In the genomic region with DNA sequence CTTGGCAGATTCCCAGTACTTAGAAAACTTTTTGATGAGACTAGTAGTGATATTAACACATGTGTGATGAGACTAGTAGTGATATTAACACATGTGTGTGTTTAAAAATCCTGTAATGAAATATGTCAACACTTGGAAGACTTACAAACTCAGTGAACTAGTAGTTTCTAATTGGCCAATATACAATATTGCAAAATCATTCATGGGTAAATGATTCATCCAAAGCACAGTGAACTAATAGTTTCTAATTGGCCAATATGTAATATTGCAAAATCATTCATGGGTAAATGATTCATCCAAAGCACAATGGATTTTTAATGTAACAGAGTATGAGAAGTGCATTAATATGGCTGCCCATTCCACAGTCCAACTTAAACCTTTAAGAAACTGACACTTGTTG, we compare ENCODE assay signal across 12 cellular contexts.
DNase-seq lines count a peak whose midpoint lies in the region; ATAC-seq, FAIRE-seq and TF ChIP-seq lines count a peak whose summit lies in the region.
"Had no signal": no experiment of that assay in that cellular context is flagged by ENCODE, and none has a peak within 500 bp of the region (broad histone marks: within the 10 kb centered on the region; RNA-seq: fewer than 3 reads in every experiment).

No MANE protein-coding gene starts in this region.

- H3K36me3 Mint-ChIP-seq in activated naive CD4-positive, alpha-beta T cell treated with anti-CD3 and anti-CD28 coated beads, Interleukin-2, amount 10 ng/mL, durations not matched to agents 7 days and 5 days, result no peaks in the 10 kb centered on the region

- no peak overlapping the region for H2AFZ ChIP-seq in keratinocyte (ENCODE audit: control insufficient read depth, low read length)

- H3K27ac Mint-ChIP-seq in activated naive CD4-positive, alpha-beta T cell treated with anti-CD3 and anti-CD28 coated beads, Interleukin-2, amount 10 ng/mL, durations not matched to agents 7 days and 5 days, result no peak overlapping the region
- H3K27ac Mint-ChIP-seq: T-helper 1 cell treated with Interleukin-12 subunit alpha and Interleukin-12 subunit beta and Interleukin-4 antibody, amounts not matched to agents 30 μg/mL and 1 μg/mL, for 36 hours had no signal

- FAIRE-seq in keratinocyte (lab: Jason Lieb, UNC), result peak; percentile 82
- FAIRE-seq: frontal cortex, urothelium cell line had no signal

- no peaks in the 10 kb centered on the region for H3K27me3 ChIP-seq in right atrium auricular region
- H3K27me3 ChIP-seq in adrenal gland, result no peaks in the 10 kb centered on the region
- no peaks in the 10 kb centered on the region for H3K27me3 ChIP-seq in keratinocyte (ENCODE audit: control insufficient read depth, extremely low read depth, insufficient read depth, low read length)

- H3K27ac ChIP-seq in right atrium auricular region (peak overlapping the region in 1 of 2 donors; percentile 11), adrenal gland (peak overlapping the region in 4 of 5 donors; percentile 24 to 75 (median 53)), keratinocyte (ENCODE audit: control insufficient read depth, insufficient read depth, low read length) (no peak overlapping the region)

- peaks cover 31% of the 10 kb centered on the region for H3K27me3 Mint-ChIP-seq in activated naive CD4-positive, alpha-beta T cell treated with anti-CD3 and anti-CD28 coated beads, Interleukin-2, amount 10 ng/mL, durations not matched to agents 7 days and 5 days

- H3K9me3 Mint-ChIP-seq in activated naive CD4-positive, alpha-beta T cell treated with anti-CD3 and anti-CD28 coated beads, Interleukin-2, amount 10 ng/mL, durations not matched to agents 7 days and 5 days, result no peaks in the 10 kb centered on the region
- H3K9me3 Mint-ChIP-seq: T-helper 1 cell treated with Interleukin-12 subunit alpha and Interleukin-12 subunit beta and Interleukin-4 antibody, amounts not matched to agents 30 μg/mL and 1 μg/mL, for 36 hours had no signal

- TF ChIP-seq POLR2A in adrenal gland (IDR thresholded peaks at IDR 0.05), result no peak

- H3K4me3 Mint-ChIP-seq in activated naive CD4-positive, alpha-beta T cell treated with anti-CD3 and anti-CD28 coated beads, Interleukin-2, amount 10 ng/mL, durations not matched to agents 7 days and 5 days, result no peak overlapping the region
- H3K4me3 Mint-ChIP-seq: T-helper 1 cell treated with Interleukin-12 subunit alpha and Interleukin-12 subunit beta and Interleukin-4 antibody, amounts not matched to agents 30 μg/mL and 1 μg/mL, for 36 hours had no signal

- ATAC-seq in left cardiac atrium, result peak; percentile 53 to 69

- H3K9me3 ChIP-seq in right atrium auricular region (no peaks in the 10 kb centered on the region), adrenal gland (replicated peaks in 1 of 3) (no peaks in the 10 kb centered on the region), keratinocyte (ENCODE audit: control insufficient read depth, low read depth, low read length) (no peaks in the 10 kb centered on the region)

- dilution Hi-C loops in keratinocyte (cut with MboI; ENCODE audit: extremely low pct_ligation_motif_present, low sequenced_read_pairs), result no loop called here

- no peak overlapping the region for H3K4me2 ChIP-seq in keratinocyte (ENCODE audit: control insufficient read depth, extremely low read depth, insufficient read depth, low read depth, low read length)

- DNase-seq in left cardiac atrium (no peak), right atrium auricular region (ENCODE audit: low spot score) (no peak), adrenal gland (no peak), keratinocyte (ENCODE audit: low read depth, low spot score) (peak; percentile 15), NCI-H1092 (lab: John Stamatoyannopoulos, UW) (no peak), RPMI8226 (no peak), activated T-cell treated with anti-CD3 and anti-CD28 coated beads for 4 hours (no peak)
- DNase-seq in activated naive CD4-positive, alpha-beta T cell treated with anti-CD3 and anti-CD28 coated beads, Interleukin-2, amount 10 ng/mL, durations not matched to agents 7 days and 5 days, result no peak
- DNase-seq: NCI-H526 treated with DMSO at 0.1 percent for 48 hours had no signal

- H3K4me1 Mint-ChIP-seq in activated naive CD4-positive, alpha-beta T cell treated with anti-CD3 and anti-CD28 coated beads, Interleukin-2, amount 10 ng/mL, durations not matched to agents 7 days and 5 days, result no peaks in the 10 kb centered on the region

- CTCF ChIA-PET in activated naive CD4-positive, alpha-beta T cell treated with anti-CD3 and anti-CD28 coated beads, Interleukin-2, amount 10 ng/mL, durations not matched to agents 7 days and 5 days (lab: Charles Lee), result no interaction called here

- H4K20me1 ChIP-seq in keratinocyte (ENCODE audit: control insufficient read depth, extremely low read depth, insufficient read depth, low read length), result no peaks in the 10 kb centered on the region

- H3K4me1 ChIP-seq in right atrium auricular region (no peaks in the 10 kb centered on the region), adrenal gland (replicated peaks in 1 of 2) (peaks cover 6 to 15% of the 10 kb centered on the region in 2 donors), keratinocyte (ENCODE audit: control insufficient read depth, extremely low read depth, insufficient read depth, low read length) (peaks cover 7% of the 10 kb centered on the region)

- H3K36me3 ChIP-seq in right atrium auricular region, result no peaks in the 10 kb centered on the region
- peaks cover 0 to 22% of the 10 kb centered on the region in 2 donors for H3K36me3 ChIP-seq in adrenal gland (replicated peaks in 1 of 2)
- no peaks in the 10 kb centered on the region for H3K36me3 ChIP-seq in keratinocyte (ENCODE audit: control insufficient read depth in 2 of 2, extremely low read depth in 1 of 2, insufficient read depth in 2 of 2, low read length in 2 of 2)

- intact Hi-C loops in left cardiac atrium (cut with DNase I) (no loop called here), adrenal gland (cut with DNase I) (no loop called here)

- no peaks in the 10 kb centered on the region for H3K79me2 ChIP-seq in keratinocyte (ENCODE audit: control insufficient read depth, insufficient read depth, low read length)

- no peaks in the 10 kb centered on the region for H3K9me1 ChIP-seq in keratinocyte (ENCODE audit: control insufficient read depth, extremely low read depth, insufficient read depth, low read length)

- H3K4me3 ChIP-seq in right atrium auricular region, result no peak overlapping the region
- H3K4me3 ChIP-seq in adrenal gland, result no peak overlapping the region
- no peak overlapping the region for H3K4me3 ChIP-seq in keratinocyte (ENCODE audit: control insufficient read depth in 2 of 3, extremely low read depth in 1 of 3, insufficient read depth in 2 of 3, low read depth in 1 of 3, low read length in 3 of 3)

- H3K9ac ChIP-seq in keratinocyte (ENCODE audit: control insufficient read depth, extremely low read depth, insufficient read depth, low read length), result no peak overlapping the region

- no peak for TF ChIP-seq CTCF in right atrium auricular region (IDR thresholded peaks at IDR 0.05)
- TF ChIP-seq CTCF in adrenal gland (IDR thresholded peaks at IDR 0.05), result no peak
- TF ChIP-seq CTCF in keratinocyte (optimal IDR thresholded peaks at IDR 0.05 in 1 of 3, IDR thresholded peaks at IDR 0.05 in 1 of 3, conservative IDR thresholded peaks at IDR 0.05 in 1 of 3; ENCODE audit: extremely low read depth in 1 of 3, insufficient read depth in 2 of 3, low read length in 3 of 3), result no peak
